Comparison of ENCODE assay signal across 11 cellular contexts in genomic region chr1:184191181-184191601, GRCh38.
DNase-seq lines count a peak whose midpoint lies in the region; ATAC-seq and TF ChIP-seq lines count a peak whose summit lies in the region.
"Had no signal": no experiment of that assay in that cellular context is flagged by ENCODE, and none has a peak within 500 bp of the region (broad histone marks: within the 10 kb centered on the region; RNA-seq: fewer than 3 reads in every experiment).

No MANE protein-coding gene starts in this region.

- intact Hi-C loops in Right ventricle myocardium inferior (cut with DNase I): no loop called here
- intact Hi-C loops in cardiac septum (cut with DNase I): no loop called here
- intact Hi-C loops in breast epithelium (cut with DNase I; ENCODE audit: low total_unique reads): no loop called here

- H3K4me1 ChIP-seq in breast epithelium: no peaks in the 10 kb centered on the region

- ATAC-seq in Right ventricle myocardium inferior (peak; percentile 80), HG02973 (IDR thresholded peaks at IDR 0.05; ENCODE audit: unreplicated experiment) (no peak)
- ATAC-seq: activated CD8-positive, alpha-beta T cell treated with anti-CD3 and anti-CD28 coated beads, Interleukin-2, amount 10 ng/mL, durations not matched to agents 7 days and 5 days had no signal

- DNase-seq in Right ventricle myocardium inferior (ENCODE audit: missing footprints): peak; percentile 82
- DNase-seq in cardiac septum (ENCODE audit: low spot score): no peak
- peak; percentile 60 for DNase-seq in fibroblast of gingiva (ENCODE audit: low read depth)
- peak; percentile 30 to 56 for DNase-seq in mesothelial cell of epicardium (ENCODE audit: low spot score in 2 of 2, unreplicated experiment in 2 of 2)
- DNase-seq in breast epithelium (ENCODE audit: low spot score in 2 of 2): no peak
- no peak for DNase-seq in NCI-H146 treated with DMSO at 0.1 percent for 48 hours (lab: John Stamatoyannopoulos, UW; ENCODE audit: unreplicated experiment)
- no peak for DNase-seq in RKO (ENCODE audit: low spot score)
- DNase-seq: activated CD8-positive, alpha-beta T cell treated with anti-CD3 and anti-CD28 coated beads, Interleukin-2, amount 10 ng/mL, durations not matched to agents 7 days and 5 days; AML-193; NCI-H1105 had no signal

- H3K27ac Mint-ChIP-seq in mesothelial cell of epicardium: no peak overlapping the region
- H3K27ac Mint-ChIP-seq: activated CD8-positive, alpha-beta T cell treated with anti-CD3 and anti-CD28 coated beads, Interleukin-2, amount 10 ng/mL, durations not matched to agents 7 days and 5 days had no signal

- H3K9me3 Mint-ChIP-seq in mesothelial cell of epicardium: peaks cover 7% of the 10 kb centered on the region

- no peaks in the 10 kb centered on the region for H3K27me3 ChIP-seq in breast epithelium

- H3K27me3 Mint-ChIP-seq in mesothelial cell of epicardium (ENCODE audit: low read depth): peaks cover 4% of the 10 kb centered on the region

- no peaks in the 10 kb centered on the region for H3K36me3 Mint-ChIP-seq in mesothelial cell of epicardium

- H3K4me3 Mint-ChIP-seq in mesothelial cell of epicardium: no peak overlapping the region
- H3K4me3 Mint-ChIP-seq: activated CD8-positive, alpha-beta T cell treated with anti-CD3 and anti-CD28 coated beads, Interleukin-2, amount 10 ng/mL, durations not matched to agents 7 days and 5 days had no signal

- H3K4me1 Mint-ChIP-seq in mesothelial cell of epicardium: peaks cover 26% of the 10 kb centered on the region

- peak overlapping the region in 1 of 2 donors; percentile 12 for H3K27ac ChIP-seq in breast epithelium

- no peaks in the 10 kb centered on the region for H3K36me3 ChIP-seq in breast epithelium

- TF ChIP-seq CTCF in mesothelial cell of epicardium (IDR thresholded peaks at IDR 0.05; ENCODE audit: unreplicated experiment) (no peak), breast epithelium (IDR thresholded peaks at IDR 0.05) (no peak)

- no peak overlapping the region for H3K4me3 ChIP-seq in breast epithelium

- H3K9me3 ChIP-seq in breast epithelium: no peaks in the 10 kb centered on the region

- TF ChIP-seq POLR2A in breast epithelium (IDR thresholded peaks at IDR 0.05): no peak

Comparison
In these comparisons a context has a peak if more than half of its experiments do, and no peak if none do; other contexts are left out.
1. DNase-seq: peak in Right ventricle myocardium inferior (single experiment), fibroblast of gingiva (single experiment) and mesothelial cell of epicardium (2 of 2); none in cardiac septum (single experiment), breast epithelium (0 of 2), NCI-H146 treated with DMSO at 0.1 percent for 48 hours (single experiment) and RKO (single experiment).